10 cellular contexts compared by ENCODE assay signal in genomic region chr1:113185463-113186104, GRCh38.
DNase-seq lines count a peak whose midpoint lies in the region; ATAC-seq and TF ChIP-seq lines count a peak whose summit lies in the region.
"Had no signal": no experiment of that assay in that cellular context is flagged by ENCODE, and none has a peak within 500 bp of the region (broad histone marks: within the 10 kb centered on the region; RNA-seq: fewer than 3 reads in every experiment).

No MANE protein-coding gene starts in this region.

- ATAC-seq in GM18508 (IDR thresholded peaks at IDR 0.05; ENCODE audit: insufficient read depth, unreplicated experiment) (peak; percentile 94), GM19467 (IDR thresholded peaks at IDR 0.05; ENCODE audit: unreplicated experiment) (peak; percentile 85), HG02938 (IDR thresholded peaks at IDR 0.05; ENCODE audit: unreplicated experiment) (peak; percentile 98), HG03565 (IDR thresholded peaks at IDR 0.05; ENCODE audit: unreplicated experiment) (peak; percentile 96)

- CTCF ChIA-PET in RWPE1 (lab: Yijun Ruan, JAX) = no interaction called here

- TF ChIP-seq CTCF in RWPE1 (conservative IDR thresholded peaks at IDR 0.05; ENCODE audit: low read depth) = no peak

- DNase-seq in OCI-M2 (lab: John Stamatoyannopoulos, UW; ENCODE audit: unreplicated experiment) (no peak), RWPE1 (ENCODE audit: low spot score) (no peak), iPS-NIHi11 (ENCODE audit: low spot score) (no peak), GM03348 (ENCODE audit: low spot score) (no peak)
- DNase-seq: sigmoid colon had no signal

- H3K27ac ChIP-seq in RWPE1 = no peak overlapping the region
- H3K27ac ChIP-seq: BLaER1, sigmoid colon had no signal

- POLR2A ChIA-PET in RWPE1 (lab: Yijun Ruan, JAX; ENCODE audit: low non-redundant PET) = no interaction called here
